ENCODE assay signal across 1 cellular context in the genomic region with DNA sequence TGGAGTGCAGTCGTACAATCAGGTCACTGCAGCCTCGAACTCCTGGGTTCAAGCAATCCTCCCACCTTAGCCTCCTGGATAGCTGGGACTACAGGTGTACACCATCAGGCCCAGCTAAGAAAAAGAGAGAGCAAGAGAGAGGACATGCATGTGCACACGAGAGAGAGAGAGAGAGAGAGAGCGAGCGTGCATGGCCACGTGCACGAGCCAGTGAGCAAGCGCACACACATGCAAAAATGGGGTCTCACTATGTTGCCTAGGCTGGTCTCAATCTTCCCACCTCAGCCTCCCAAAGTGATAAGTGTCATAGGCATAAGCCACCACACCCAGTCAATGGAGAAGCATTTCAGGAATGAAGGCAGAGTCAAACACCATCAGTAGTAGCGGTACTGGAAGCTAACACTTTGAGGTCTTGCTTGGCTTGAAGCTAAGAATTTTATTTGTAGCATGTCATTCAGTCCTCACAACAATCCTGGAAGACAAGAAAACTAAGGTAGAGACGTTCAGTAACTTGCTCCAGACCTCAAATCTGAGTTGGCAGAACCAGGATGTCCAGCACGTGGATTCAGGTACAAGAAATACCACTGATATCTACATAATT.
TF ChIP-seq lines count a peak whose summit lies in the region.

No MANE protein-coding gene starts in this region.

TF ChIP-seq in GM23338, 12 proteins besides CTCF, POLR2A, EP300 and RAD21 (continued from another document):
- no peak for TF ChIP-seq REST (IDR thresholded peaks at IDR 0.05; ENCODE audit: unreplicated experiment)
- TF ChIP-seq POLR2AphosphoS5 (IDR thresholded peaks at IDR 0.05; ENCODE audit: low read depth) = no peak
- no peak for TF ChIP-seq STAT1 (IDR thresholded peaks at IDR 0.05; ENCODE audit: unreplicated experiment)
- TF ChIP-seq, protein P1, sequence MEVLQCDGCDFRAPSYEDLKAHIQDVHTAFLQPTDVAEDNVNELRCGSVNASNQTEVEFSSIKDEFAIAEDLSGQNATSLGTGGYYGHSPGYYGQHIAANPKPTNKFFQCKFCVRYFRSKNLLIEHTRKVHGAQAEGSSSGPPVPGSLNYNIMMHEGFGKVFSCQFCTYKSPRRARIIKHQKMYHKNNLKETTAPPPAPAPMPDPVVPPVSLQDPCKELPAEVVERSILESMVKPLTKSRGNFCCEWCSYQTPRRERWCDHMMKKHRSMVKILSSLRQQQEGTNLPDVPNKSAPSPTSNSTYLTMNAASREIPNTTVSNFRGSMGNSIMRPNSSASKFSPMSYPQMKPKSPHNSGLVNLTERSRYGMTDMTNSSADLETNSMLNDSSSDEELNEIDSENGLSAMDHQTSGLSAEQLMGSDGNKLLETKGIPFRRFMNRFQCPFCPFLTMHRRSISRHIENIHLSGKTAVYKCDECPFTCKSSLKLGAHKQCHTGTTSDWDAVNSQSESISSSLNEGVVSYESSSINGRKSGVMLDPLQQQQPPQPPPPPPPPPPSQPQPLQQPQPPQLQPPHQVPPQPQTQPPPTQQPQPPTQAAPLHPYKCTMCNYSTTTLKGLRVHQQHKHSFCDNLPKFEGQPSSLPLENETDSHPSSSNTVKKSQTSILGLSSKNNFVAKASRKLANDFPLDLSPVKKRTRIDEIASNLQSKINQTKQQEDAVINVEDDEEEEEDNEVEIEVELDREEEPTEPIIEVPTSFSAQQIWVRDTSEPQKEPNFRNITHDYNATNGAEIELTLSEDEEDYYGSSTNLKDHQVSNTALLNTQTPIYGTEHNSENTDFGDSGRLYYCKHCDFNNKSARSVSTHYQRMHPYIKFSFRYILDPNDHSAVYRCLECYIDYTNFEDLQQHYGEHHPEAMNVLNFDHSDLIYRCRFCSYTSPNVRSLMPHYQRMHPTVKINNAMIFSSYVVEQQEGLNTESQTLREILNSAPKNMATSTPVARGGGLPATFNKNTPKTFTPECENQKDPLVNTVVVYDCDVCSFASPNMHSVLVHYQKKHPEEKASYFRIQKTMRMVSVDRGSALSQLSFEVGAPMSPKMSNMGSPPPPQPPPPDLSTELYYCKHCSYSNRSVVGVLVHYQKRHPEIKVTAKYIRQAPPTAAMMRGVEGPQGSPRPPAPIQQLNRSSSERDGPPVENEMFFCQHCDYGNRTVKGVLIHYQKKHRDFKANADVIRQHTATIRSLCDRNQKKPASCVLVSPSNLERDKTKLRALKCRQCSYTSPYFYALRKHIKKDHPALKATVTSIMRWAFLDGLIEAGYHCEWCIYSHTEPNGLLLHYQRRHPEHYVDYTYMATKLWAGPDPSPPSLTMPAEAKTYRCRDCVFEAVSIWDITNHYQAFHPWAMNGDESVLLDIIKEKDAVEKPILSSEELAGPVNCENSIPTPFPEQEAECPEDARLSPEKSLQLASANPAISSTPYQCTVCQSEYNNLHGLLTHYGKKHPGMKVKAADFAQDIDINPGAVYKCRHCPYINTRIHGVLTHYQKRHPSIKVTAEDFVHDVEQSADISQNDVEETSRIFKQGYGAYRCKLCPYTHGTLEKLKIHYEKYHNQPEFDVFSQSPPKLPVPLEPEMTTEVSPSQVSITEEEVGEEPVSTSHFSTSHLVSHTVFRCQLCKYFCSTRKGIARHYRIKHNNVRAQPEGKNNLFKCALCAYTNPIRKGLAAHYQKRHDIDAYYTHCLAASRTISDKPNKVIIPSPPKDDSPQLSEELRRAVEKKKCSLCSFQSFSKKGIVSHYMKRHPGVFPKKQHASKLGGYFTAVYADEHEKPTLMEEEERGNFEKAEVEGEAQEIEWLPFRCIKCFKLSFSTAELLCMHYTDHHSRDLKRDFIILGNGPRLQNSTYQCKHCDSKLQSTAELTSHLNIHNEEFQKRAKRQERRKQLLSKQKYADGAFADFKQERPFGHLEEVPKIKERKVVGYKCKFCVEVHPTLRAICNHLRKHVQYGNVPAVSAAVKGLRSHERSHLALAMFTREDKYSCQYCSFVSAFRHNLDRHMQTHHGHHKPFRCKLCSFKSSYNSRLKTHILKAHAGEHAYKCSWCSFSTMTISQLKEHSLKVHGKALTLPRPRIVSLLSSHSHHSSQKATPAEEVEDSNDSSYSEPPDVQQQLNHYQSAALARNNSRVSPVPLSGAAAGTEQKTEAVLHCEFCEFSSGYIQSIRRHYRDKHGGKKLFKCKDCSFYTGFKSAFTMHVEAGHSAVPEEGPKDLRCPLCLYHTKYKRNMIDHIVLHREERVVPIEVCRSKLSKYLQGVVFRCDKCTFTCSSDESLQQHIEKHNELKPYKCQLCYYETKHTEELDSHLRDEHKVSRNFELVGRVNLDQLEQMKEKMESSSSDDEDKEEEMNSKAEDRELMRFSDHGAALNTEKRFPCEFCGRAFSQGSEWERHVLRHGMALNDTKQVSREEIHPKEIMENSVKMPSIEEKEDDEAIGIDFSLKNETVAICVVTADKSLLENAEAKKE (CRISPR knock-in tag; IDR thresholded peaks at IDR 0.05) = no peak
- no peak for TF ChIP-seq ZNF331 (CRISPR knock-in tag; IDR thresholded peaks at IDR 0.05; ENCODE audit: low read depth)
- no peak for TF ChIP-seq ETS1 (IDR thresholded peaks at IDR 0.05)
